11 cellular contexts compared by ENCODE assay signal in the genomic region with DNA sequence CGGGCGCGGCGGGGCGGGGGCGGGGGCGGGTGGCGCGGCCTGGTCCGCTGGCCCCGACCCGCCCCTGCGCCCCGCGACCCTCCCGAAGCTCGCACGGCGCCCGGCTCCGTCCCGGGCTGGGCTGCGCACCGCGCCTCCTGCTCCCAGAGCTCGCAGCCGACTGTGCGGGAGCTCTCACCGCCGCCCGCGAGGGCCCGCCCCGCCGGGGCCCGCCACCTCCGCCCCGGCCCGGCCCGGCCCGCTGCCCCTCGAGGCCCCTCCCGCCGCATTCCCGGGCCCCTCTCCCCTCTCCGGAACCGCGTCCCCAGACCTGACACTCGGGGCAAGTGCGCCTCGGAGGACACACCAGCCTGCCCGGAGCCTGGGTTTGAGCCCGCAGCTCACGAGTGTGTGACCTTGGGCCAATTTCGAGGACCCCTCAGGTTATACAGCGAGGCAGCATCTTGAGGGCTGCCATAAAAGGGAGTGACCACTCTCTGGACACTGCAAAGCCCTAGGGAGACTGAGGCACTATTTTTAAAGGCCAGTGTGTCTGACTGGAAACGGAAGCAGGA. TPM values are rescaled to one million over a fixed set of nuclear protein-coding genes. Genes with fewer than 3 reads are reported as not detected.
DNase-seq lines count a peak whose midpoint lies in the region; ATAC-seq and TF ChIP-seq lines count a peak whose summit lies in the region.
"Had no signal": no experiment of that assay in that cellular context is flagged by ENCODE, and none has a peak within 500 bp of the region (broad histone marks: within the 10 kb centered on the region; RNA-seq: fewer than 3 reads in every experiment).

No MANE protein-coding gene starts in this region.

- H3K4me1 ChIP-seq in IMR-90 (ENCODE audit: control insufficient read depth, insufficient read depth, low read length) = no peaks in the 10 kb centered on the region; the same call in 1 of the 2 replicates

- H4K20me1 ChIP-seq in IMR-90 (ENCODE audit: insufficient read depth, low read length) = peaks cover 4% of the 10 kb centered on the region; the same call in 1 of the 2 replicates

- H2AFZ ChIP-seq in IMR-90 (replicated peaks; ENCODE audit: low read length, poor library complexity) = no peak overlapping the region

- CTCF ChIA-PET in IMR-90 (lab: Yijun Ruan, JAX) = interaction anchor here (0.6 to 1.2 kb wide), 3 partner anchors 70 to 772 kb away, joined by 3 read pairs; no protein-coding TSS in a partner anchor

- H3K27ac Mint-ChIP-seq in CD14-positive monocyte (peak overlapping the region in 1 of 7 donors; percentile 61), neural crest cell (ENCODE audit: unreplicated experiment) (no peak overlapping the region)
- no peak overlapping the region for H3K27ac Mint-ChIP-seq in dendritic cell treated with granulocyte-macrophage colony-stimulating factor and Interleukin-4, amounts not matched to agents 40 ng/mL and 50 ng/mL, for 4 days
- H3K27ac Mint-ChIP-seq: progenitor cell of endocrine pancreas had no signal

- in situ Hi-C loops in IMR-90 (cut with MboI; ENCODE audit: low sequenced_read_pairs) = loop anchor here (25.0 kb wide), 1 partner anchor 649 kb away; a partner anchor contains a TSS

- H3K9me3 Mint-ChIP-seq in CD14-positive monocyte = peaks cover 0 to 28% (median 8%) of the 10 kb centered on the region in 7 donors
- H3K9me3 Mint-ChIP-seq in dendritic cell treated with granulocyte-macrophage colony-stimulating factor and Interleukin-4, amounts not matched to agents 40 ng/mL and 50 ng/mL, for 4 days = no peaks in the 10 kb centered on the region
- no peaks in the 10 kb centered on the region for H3K9me3 Mint-ChIP-seq in neural crest cell

- no peaks in the 10 kb centered on the region; the same call in 1 of the 2 replicates for H3K9me3 ChIP-seq in IMR-90 (ENCODE audit: control insufficient read depth, insufficient read depth, low read length)

- intact Hi-C loops in CD14-positive monocyte (cut with micrococcal nuclease) = loop anchor here (1.0 to 10.0 kb wide), 6 partner anchors 69 to 487 kb away; no protein-coding TSS in a partner anchor
- intact Hi-C loops in IMR-90 (cut with micrococcal nuclease) = loop anchor here (10.0 kb wide), 1 partner anchor 487 kb away; no protein-coding TSS in a partner anchor
- intact Hi-C loops in dendritic cell treated with granulocyte-macrophage colony-stimulating factor and Interleukin-4, amounts not matched to agents 40 ng/mL and 50 ng/mL, for 4 days (cut with micrococcal nuclease) = no loop called here

- H4K91ac ChIP-seq in IMR-90 (ENCODE audit: insufficient read depth, low read depth, low read length) = no peak overlapping the region

- H3K23ac ChIP-seq in IMR-90 (ENCODE audit: low read depth, low read length) = peak overlapping the region; percentile 33; the same call in 1 of the 2 replicates

- H3K79me1 ChIP-seq in IMR-90 (ENCODE audit: low read depth in 1 of 2, low read length in 2 of 2) = no peaks in the 10 kb centered on the region

- no peak for TF ChIP-seq RAD21 in IMR-90 (IDR thresholded peaks at IDR 0.05; ENCODE audit: low read length)

- H3K4me3 ChIP-seq in IMR-90 (ENCODE audit: insufficient read depth, low read depth, low read length) = no peak overlapping the region

- H2BK120ac ChIP-seq in IMR-90 (ENCODE audit: low read depth, low read length) = no peak overlapping the region

- H4K8ac ChIP-seq in IMR-90 (ENCODE audit: low read depth in 2 of 2, low read length in 2 of 2) = no peak overlapping the region

- no peak overlapping the region for H3K27ac ChIP-seq in IMR-90 (ENCODE audit: insufficient read depth, low read length)

- TF ChIP-seq POLR2A in IMR-90 (IDR thresholded peaks at IDR 0.05; ENCODE audit: low read depth, low read length) = no peak

- BruUV-seq in IMR-90 (replicated peaks; lab: Mats Ljungman, UMichigan) = no TSS peak

- peak overlapping the region; percentile 65 to 87 for H3K4me3 Mint-ChIP-seq in CD14-positive monocyte
- H3K4me3 Mint-ChIP-seq in dendritic cell treated with granulocyte-macrophage colony-stimulating factor and Interleukin-4, amounts not matched to agents 40 ng/mL and 50 ng/mL, for 4 days = peak overlapping the region; percentile 44
- H3K4me3 Mint-ChIP-seq in neural crest cell = peak overlapping the region; percentile 56

- peaks cover 51 to 66% (median 65%) of the 10 kb centered on the region in 3 donors for H3K27me3 Mint-ChIP-seq in CD14-positive monocyte (ENCODE audit: low read depth in 3 of 3)
- peaks cover 69% of the 10 kb centered on the region for H3K27me3 Mint-ChIP-seq in dendritic cell treated with granulocyte-macrophage colony-stimulating factor and Interleukin-4, amounts not matched to agents 40 ng/mL and 50 ng/mL, for 4 days
- peaks cover 69% of the 10 kb centered on the region for H3K27me3 Mint-ChIP-seq in neural crest cell (ENCODE audit: low read depth)

- DNase-seq in CD14-positive monocyte (ENCODE audit: low spot score) = no peak
- no peak for DNase-seq in IMR-90
- no peak for DNase-seq in neural crest cell (ENCODE audit: low read depth, low spot score)
- DNase-seq in glomerular visceral epithelial cell (ENCODE audit: extremely low spot score) = no peak
- DNase-seq in stimulated activated CD4-positive, alpha-beta T cell treated with anti-CD3 and anti-CD28 coated beads, Interleukin-4, amount 100 ng/mL, for 4 hours = no peak
- no peak for DNase-seq in A172 (ENCODE audit: low spot score)
- no peak for DNase-seq in hypothalamus (lab: John Stamatoyannopoulos, UW)
- DNase-seq: NCI-H2107 had no signal

- peaks cover 15 to 18% of the 10 kb centered on the region in 2 donors for H3K36me3 Mint-ChIP-seq in CD14-positive monocyte
- H3K36me3 Mint-ChIP-seq in dendritic cell treated with granulocyte-macrophage colony-stimulating factor and Interleukin-4, amounts not matched to agents 40 ng/mL and 50 ng/mL, for 4 days (ENCODE audit: low read depth) = no peaks in the 10 kb centered on the region
- no peaks in the 10 kb centered on the region for H3K36me3 Mint-ChIP-seq in neural crest cell (ENCODE audit: low read depth)

- TF ChIP-seq CTCF in CD14-positive monocyte (IDR thresholded peaks at IDR 0.05) (no peak), IMR-90 (conservative IDR thresholded peaks at IDR 0.05; ENCODE audit: low read depth, low read length) (no peak), neural crest cell (conservative IDR thresholded peaks at IDR 0.05) (no peak)

- H3K9me1 ChIP-seq in IMR-90 (ENCODE audit: insufficient read depth, low read length) = no peaks in the 10 kb centered on the region

- H3K36me3 ChIP-seq in IMR-90 (ENCODE audit: control insufficient read depth, insufficient read depth, low read length) = peaks cover 9% of the 10 kb centered on the region; the same call in 1 of the 2 replicates

- peak overlapping the region; percentile 70 for H2AK9ac ChIP-seq in IMR-90 (replicated peaks; ENCODE audit: low read depth, low read length, poor library complexity)

- POLR2A ChIA-PET in IMR-90 (lab: Charles Lee; ENCODE audit: unreplicated experiment) = interaction anchor here (0.5 to 1.4 kb wide), 2 partner anchors 9 to 12 kb away, joined by 3 to 5 read pairs; a partner anchor contains a TSS

- no peak overlapping the region for H3K14ac ChIP-seq in IMR-90 (replicated peaks; ENCODE audit: low read depth, low read length)

- H3K4me1 Mint-ChIP-seq in CD14-positive monocyte (peaks cover 27% of the 10 kb centered on the region), neural crest cell (peaks cover 11% of the 10 kb centered on the region)
- H3K4me1 Mint-ChIP-seq in dendritic cell treated with granulocyte-macrophage colony-stimulating factor and Interleukin-4, amounts not matched to agents 40 ng/mL and 50 ng/mL, for 4 days (ENCODE audit: low read depth) = peaks cover 28% of the 10 kb centered on the region

- peaks cover 51% of the 10 kb centered on the region for H3K27me3 ChIP-seq in IMR-90 (ENCODE audit: control insufficient read depth, insufficient read depth, low read length)

- no peak overlapping the region for H3K9ac ChIP-seq in IMR-90 (ENCODE audit: low read depth, low read length)

- peak; percentile 12; the same call in 1 of the 2 replicates for ATAC-seq in IMR-90 (ENCODE audit: low read depth)

- no peak overlapping the region for H3K4ac ChIP-seq in IMR-90 (ENCODE audit: low read depth, low read length)

- no peak overlapping the region for H2BK15ac ChIP-seq in IMR-90 (ENCODE audit: low read depth, low read length)

- H4K5ac ChIP-seq in IMR-90 (ENCODE audit: low read depth, low read length) = no peak overlapping the region

- dilution Hi-C loops in IMR-90 (cut with HindIII; ENCODE audit: low sequenced_read_pairs, unreplicated experiment) = no loop called here

- H2AK5ac ChIP-seq in IMR-90 (ENCODE audit: low read depth, low read length) = no peak overlapping the region

- no peak overlapping the region for H2BK20ac ChIP-seq in IMR-90 (ENCODE audit: low read depth, low read length)

- no peak overlapping the region for H2BK5ac ChIP-seq in IMR-90 (ENCODE audit: low read depth, low read length, poor library complexity, severe bottlenecking)

- no peak overlapping the region for H3K4me2 ChIP-seq in IMR-90 (ENCODE audit: low read depth, low read length)

- H3K18ac ChIP-seq in IMR-90 (ENCODE audit: low read depth, low read length) = no peak overlapping the region

- WGBS in IMR-90 (ENCODE audit: extremely low coverage in 2 of 2, insufficient read length in 1 of 2), 2 experiments = 5% methylated on average over 31 of the region's 57 CpGs; no CpG with 5 or more reads in 1 of the 2 experiments

- H3K56ac ChIP-seq in IMR-90 (ENCODE audit: extremely low read depth, insufficient read depth, low read length) = no peak overlapping the region

TF ChIP-seq in IMR-90, 13 proteins besides CTCF, POLR2A, EP300 and RAD21 (continues in another document):
- TF ChIP-seq SMC3 (IDR thresholded peaks at IDR 0.05; ENCODE audit: low read depth, low read length) = no peak

RNA-seq across cellular contexts. Expression of a gene that starts 1.9 kb away (rescaled TPM):
- polyA plus RNA-seq in CD14-positive monocyte (not detected), IMR-90 (2012; rRNA removed) (0.22 TPM in 1 of 2 replicates, not detected in the other)
- total RNA-seq in IMR-90 (2012; rRNA removed) (not detected in 2 replicates), neural crest cell (0.02 and 0.07 TPM in 2 replicates)
- not detected in 2 replicates for polyA plus RNA-seq in IMR-90 (2012; cell fraction: cytosol; rRNA removed)
- polyA plus RNA-seq in IMR-90 (2012; cell fraction: nucleus; rRNA removed; ENCODE audit: low replicate concordance) = 0.16 and 0.69 TPM in 2 replicates
- total RNA-seq in A172 (2014; rRNA removed; shearing (Covaris generic)) = 0.05 and 0.69 TPM in 2 replicates
- total RNA-seq: Calu3 had no signal

RNA-seq across cellular contexts. Expression of a gene that starts 11.2 kb away (rescaled TPM):
- polyA plus RNA-seq in CD14-positive monocyte = 1 to 10 TPM; 6.2 to 7.3 TPM
- total RNA-seq in IMR-90 (2012; rRNA removed) = 12.2 and 12.4 TPM in 2 replicates
- 18.6 and 21.9 TPM in 2 replicates for polyA plus RNA-seq in IMR-90 (2012; rRNA removed)
- polyA plus RNA-seq in IMR-90 (2012; cell fraction: cytosol; rRNA removed) = 28.4 and 36.3 TPM in 2 replicates
- 35.0 and 82.3 TPM in 2 replicates for polyA plus RNA-seq in IMR-90 (2012; cell fraction: nucleus; rRNA removed; ENCODE audit: low replicate concordance)
- 13.3 and 14.8 TPM in 2 replicates for total RNA-seq in neural crest cell
- total RNA-seq in A172 (2014; rRNA removed; shearing (Covaris generic)) = 35.9 and 44.1 TPM in 2 replicates

RNA-seq across cellular contexts. Expression of a gene that starts 31.8 kb away (rescaled TPM):
- polyA plus RNA-seq in CD14-positive monocyte (not detected), IMR-90 (2012; rRNA removed) (not detected in 2 replicates)
- total RNA-seq in IMR-90 (2012; rRNA removed) (not detected in 2 replicates), neural crest cell (not detected in 2 replicates)
- polyA plus RNA-seq in IMR-90 (2012; cell fraction: cytosol; rRNA removed) = not detected in 2 replicates
- not detected in 2 replicates for polyA plus RNA-seq in IMR-90 (2012; cell fraction: nucleus; rRNA removed; ENCODE audit: low replicate concordance)
- not detected in 2 replicates for total RNA-seq in A172 (2014; rRNA removed; shearing (Covaris generic))
- total RNA-seq: Calu3 had no signal
